8 cellular contexts compared by ENCODE assay signal in the genomic region with DNA sequence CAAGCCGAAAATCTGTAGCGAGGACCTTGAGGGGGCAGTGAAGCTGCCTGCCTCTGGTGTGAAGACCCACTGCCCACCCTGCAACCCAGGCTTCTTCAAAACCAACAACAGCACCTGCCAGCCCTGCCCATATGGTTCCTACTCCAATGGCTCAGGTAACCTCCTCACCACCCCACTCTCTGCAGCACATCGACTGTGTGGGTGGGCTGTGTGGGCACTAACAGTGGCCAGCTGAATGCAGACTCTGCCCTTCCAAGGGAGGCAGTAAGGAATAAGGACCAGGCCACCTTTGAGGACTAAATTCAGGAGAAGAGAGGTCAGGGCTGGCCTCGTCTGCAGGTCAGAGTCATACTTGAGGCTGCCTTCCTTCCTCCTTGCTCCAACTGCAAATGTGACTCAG.
"Had no signal": no experiment of that assay in that cellular context is flagged by ENCODE, and none has a peak within 500 bp of the region (broad histone marks: within the 10 kb centered on the region; RNA-seq: fewer than 3 reads in every experiment).

No MANE protein-coding gene starts in this region.

- H3K4me1 ChIP-seq: HAP-1 had no signal

- H3K4me3 ChIP-seq: GM23248, HAP-1 had no signal

- ATAC-seq: HCT116 had no signal

- FAIRE-seq: HTR-8/SVneo had no signal

- H3K27ac Mint-ChIP-seq: IgD-negative memory B cell had no signal

- H3K9ac ChIP-seq: GM23248, KMS-11 had no signal

- H3K36me3 Mint-ChIP-seq: IgD-negative memory B cell had no signal

- H3K27ac ChIP-seq: GM23248, KMS-11 had no signal

- H3K36me3 ChIP-seq: HAP-1 had no signal

- H3K9me3 ChIP-seq: HAP-1 had no signal

- H3K4me3 Mint-ChIP-seq: IgD-negative memory B cell had no signal

- H2AFZ ChIP-seq: GM23248 had no signal

- H3K9me3 Mint-ChIP-seq: IgD-negative memory B cell had no signal

- DNase-seq: H7, KBM-7 had no signal

- H3K4me2 ChIP-seq: KMS-11 had no signal
